ENCODE assay signal across 9 cellular contexts in genomic region chr7:156969972-156970420, GRCh38. TPM values are rescaled to one million over a fixed set of nuclear protein-coding genes. Genes with fewer than 3 reads are reported as not detected.
A peak's percentile ranks its signal among the peaks of the same experiment; 100 is the strongest.
DNase-seq lines count a peak whose midpoint lies in the region; ATAC-seq lines count a peak whose summit lies in the region.
"Had no signal": no experiment of that assay in that cellular context is flagged by ENCODE, and none has a peak within 500 bp of the region (broad histone marks: within the 10 kb centered on the region; RNA-seq: fewer than 3 reads in every experiment).

No MANE protein-coding gene starts in this region.

- peak in 2 of 3 donors; percentile 26 for DNase-seq in CD4-positive, CD25-positive, alpha-beta regulatory T cell
- DNase-seq in HT-29 (ENCODE audit: low spot score) (peak; percentile 37), lung microvascular endothelial cell (ENCODE audit: low read depth in 2 of 2) (peak; percentile 8 to 34), NCI-H345 (lab: John Stamatoyannopoulos, UW) (no peak)
- DNase-seq in activated CD8-positive, alpha-beta memory T cell treated with anti-CD3 and anti-CD28 coated beads, Interleukin-2, amount 50 U/mL, for 48 hours = peak; percentile 22
- DNase-seq in activated naive CD4-positive, alpha-beta T cell treated with anti-CD3 and anti-CD28 coated beads for 36 hours = no peak
- no peak for DNase-seq in activated effector memory CD4-positive, alpha-beta T cell treated with Interleukin-2 at 50 U/mL for 16 hours
- DNase-seq: effector memory CD8-positive, alpha-beta T cell had no signal

- CTCF ChIA-PET in activated naive CD4-positive, alpha-beta T cell treated with anti-CD3 and anti-CD28 coated beads for 36 hours (lab: Charles Lee) = interaction anchor here (0.6 to 2.0 kb wide), 12 partner anchors 10 to 1179 kb away, joined by 3 to 8 read pairs (median 4); no protein-coding TSS in a partner anchor

- H3K4me1 Mint-ChIP-seq in CD4-positive, CD25-positive, alpha-beta regulatory T cell = peaks cover 0 to 2% (median 0%) of the 10 kb centered on the region in 4 donors
- no peaks in the 10 kb centered on the region for H3K4me1 Mint-ChIP-seq in activated naive CD4-positive, alpha-beta T cell treated with anti-CD3 and anti-CD28 coated beads for 36 hours (ENCODE audit: low read depth)

- H3K9me3 ChIP-seq in CD4-positive, CD25-positive, alpha-beta regulatory T cell (ENCODE audit: control insufficient read depth in 2 of 2, low read length in 2 of 2) = no peaks in the 10 kb centered on the region

- no peak overlapping the region for H3K27ac Mint-ChIP-seq in CD4-positive, CD25-positive, alpha-beta regulatory T cell
- no peak overlapping the region for H3K27ac Mint-ChIP-seq in activated naive CD4-positive, alpha-beta T cell treated with anti-CD3 and anti-CD28 coated beads for 36 hours
- H3K27ac Mint-ChIP-seq: effector memory CD8-positive, alpha-beta T cell had no signal

- H3K4me3 ChIP-seq in CD4-positive, CD25-positive, alpha-beta regulatory T cell (ENCODE audit: low read depth, low read length) = no peak overlapping the region

- no peak overlapping the region for H3K4me3 Mint-ChIP-seq in CD4-positive, CD25-positive, alpha-beta regulatory T cell
- H3K4me3 Mint-ChIP-seq in activated naive CD4-positive, alpha-beta T cell treated with anti-CD3 and anti-CD28 coated beads for 36 hours = no peak overlapping the region
- H3K4me3 Mint-ChIP-seq: effector memory CD8-positive, alpha-beta T cell had no signal

- ATAC-seq in CD4-positive, CD25-positive, alpha-beta regulatory T cell (ENCODE audit: low read depth in 2 of 2) = peak in 1 of 2 donors; percentile 34
- ATAC-seq in HG02610 (IDR thresholded peaks at IDR 0.05; ENCODE audit: unreplicated experiment) = no peak
- ATAC-seq: effector memory CD8-positive, alpha-beta T cell had no signal

- H3K9me3 Mint-ChIP-seq in CD4-positive, CD25-positive, alpha-beta regulatory T cell = no peaks in the 10 kb centered on the region
- H3K9me3 Mint-ChIP-seq in activated naive CD4-positive, alpha-beta T cell treated with anti-CD3 and anti-CD28 coated beads for 36 hours = no peaks in the 10 kb centered on the region
- H3K9me3 Mint-ChIP-seq: effector memory CD8-positive, alpha-beta T cell had no signal

- H3K27me3 Mint-ChIP-seq in CD4-positive, CD25-positive, alpha-beta regulatory T cell = no peaks in the 10 kb centered on the region
- H3K27me3 Mint-ChIP-seq in activated naive CD4-positive, alpha-beta T cell treated with anti-CD3 and anti-CD28 coated beads for 36 hours (ENCODE audit: low read depth) = no peaks in the 10 kb centered on the region
- H3K27me3 Mint-ChIP-seq: effector memory CD8-positive, alpha-beta T cell had no signal

- H3K27me3 ChIP-seq in CD4-positive, CD25-positive, alpha-beta regulatory T cell (ENCODE audit: control insufficient read depth, insufficient read depth, low read length) = no peaks in the 10 kb centered on the region

- intact Hi-C loops in activated naive CD4-positive, alpha-beta T cell treated with anti-CD3 and anti-CD28 coated beads for 36 hours (cut with micrococcal nuclease) = loop anchor here (1.0 to 5.0 kb wide), 2 partner anchors 280 to 302 kb away; no protein-coding TSS in a partner anchor

- H3K36me3 ChIP-seq in CD4-positive, CD25-positive, alpha-beta regulatory T cell (ENCODE audit: control insufficient read depth, insufficient read depth, low read length) = peaks cover 57% of the 10 kb centered on the region

- no peak overlapping the region for H3K27ac ChIP-seq in CD4-positive, CD25-positive, alpha-beta regulatory T cell (ENCODE audit: insufficient read depth, low read length, poor library complexity, severe bottlenecking)

- H3K4me1 ChIP-seq in CD4-positive, CD25-positive, alpha-beta regulatory T cell (ENCODE audit: control insufficient read depth, insufficient read depth, low read length, poor library complexity, severe bottlenecking) = no peaks in the 10 kb centered on the region

- peaks cover 39% of the 10 kb centered on the region for H3K36me3 Mint-ChIP-seq in CD4-positive, CD25-positive, alpha-beta regulatory T cell
- H3K36me3 Mint-ChIP-seq in activated naive CD4-positive, alpha-beta T cell treated with anti-CD3 and anti-CD28 coated beads for 36 hours (ENCODE audit: low read depth) = peaks cover 20% of the 10 kb centered on the region

RNA-seq across cellular contexts. Expression of gene NOM1, which starts 20.5 kb away (rescaled TPM):
- total RNA-seq in CD4-positive, CD25-positive, alpha-beta regulatory T cell = 34.9 TPM
- 1 to 10 TPM; 1.6 to 4.1 (median 3.4) TPM for polyA plus RNA-seq in CD4-positive, CD25-positive, alpha-beta regulatory T cell
- total RNA-seq in HT-29 (2014; rRNA removed; shearing (Covaris generic)) = 27.6 and 28.8 TPM in 2 replicates
- total RNA-seq in lung microvascular endothelial cell = 15.1 and 16.8 TPM in 2 replicates
- 10 to 100 TPM; 26.0 to 28.3 TPM for total RNA-seq in activated naive CD4-positive, alpha-beta T cell treated with anti-CD3 and anti-CD28 coated beads for 36 hours

RNA-seq across cellular contexts. Expression of gene MNX1, which starts 40.5 kb away (rescaled TPM):
- total RNA-seq in CD4-positive, CD25-positive, alpha-beta regulatory T cell = 0.67 TPM
- not detected for polyA plus RNA-seq in CD4-positive, CD25-positive, alpha-beta regulatory T cell
- total RNA-seq in HT-29 (2014; rRNA removed; shearing (Covaris generic)) = 21.9 and 34.5 TPM in 2 replicates
- not detected in 2 replicates for total RNA-seq in lung microvascular endothelial cell
- total RNA-seq in activated naive CD4-positive, alpha-beta T cell treated with anti-CD3 and anti-CD28 coated beads for 36 hours = under 1 TPM in 1 of 2 experiments, not detected in 1; 0.10 TPM

Comparison
In these comparisons a context has a peak if more than half of its experiments do, and no peak if none do; other contexts are left out.
1. DNase-seq: peak in CD4-positive, CD25-positive, alpha-beta regulatory T cell (2 of 3), HT-29 (single experiment), activated CD8-positive, alpha-beta memory T cell treated with anti-CD3 and anti-CD28 coated beads, Interleukin-2, amount 50 U/mL, for 48 hours (single experiment) and lung microvascular endothelial cell (2 of 2); none in activated naive CD4-positive, alpha-beta T cell treated with anti-CD3 and anti-CD28 coated beads for 36 hours (single experiment), activated effector memory CD4-positive, alpha-beta T cell treated with Interleukin-2 at 50 U/mL for 16 hours (single experiment) and NCI-H345 (single experiment).
2. RNA of gene MNX1, which starts 40.5 kb away (total RNA-seq): 21.9 to 34.5 TPM in HT-29; 0.67 TPM in CD4-positive, CD25-positive, alpha-beta regulatory T cell (single experiment), 0.10 TPM in activated naive CD4-positive, alpha-beta T cell treated with anti-CD3 and anti-CD28 coated beads for 36 hours and not detected in lung microvascular endothelial cell; every median in the first group is over 10 times any median in the second.